In the genomic region with DNA sequence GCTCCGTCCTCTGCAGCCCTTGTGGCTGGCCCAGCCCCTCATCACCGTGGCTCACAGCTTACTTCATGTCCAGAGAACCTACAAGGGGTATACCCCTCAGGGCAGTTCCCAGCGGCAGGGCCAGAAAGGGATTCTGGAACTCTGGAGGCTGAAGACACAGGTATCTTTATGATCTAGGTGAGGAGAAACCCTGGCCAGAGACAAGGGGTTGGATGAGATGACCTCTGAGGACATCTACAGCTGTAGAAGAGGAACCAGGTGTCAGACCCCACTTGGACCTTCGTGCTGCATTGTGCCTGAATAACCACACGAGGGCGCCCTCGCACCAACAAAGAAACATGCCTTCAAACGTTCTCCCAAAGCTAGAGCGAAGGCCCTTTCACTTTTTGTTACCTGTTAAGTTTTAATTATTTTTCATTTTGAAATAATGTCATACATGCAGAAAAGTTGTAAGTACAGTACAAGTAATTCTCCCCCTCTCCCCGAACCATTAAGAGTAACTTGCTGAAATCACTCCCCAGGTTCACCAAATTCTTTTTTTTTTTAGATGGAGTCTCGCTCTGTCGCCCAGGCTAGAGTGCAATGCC, we compare ENCODE assay signal across 8 cellular contexts.
DNase-seq lines count a peak whose midpoint lies in the region; ATAC-seq and TF ChIP-seq lines count a peak whose summit lies in the region.

No MANE protein-coding gene starts in this region.

- in situ Hi-C loops in SK-MEL-5 (cut with HindIII; ENCODE audit: low pct_unique_long_range_greater_than_20kb, low sequenced_read_pairs): no loop called here

- ATAC-seq in GM21717 (IDR thresholded peaks at IDR 0.05; ENCODE audit: unreplicated experiment): no peak

- H3K4me1 ChIP-seq in Karpas-422 (ENCODE audit: low read length): peaks cover 42% of the 10 kb centered on the region
- H3K4me1 ChIP-seq in uterus: no peaks in the 10 kb centered on the region

- H3K36me3 ChIP-seq in Karpas-422 (ENCODE audit: insufficient read depth, low read length): no peaks in the 10 kb centered on the region
- no peaks in the 10 kb centered on the region for H3K36me3 ChIP-seq in uterus

- H3K27me3 ChIP-seq in Karpas-422 (ENCODE audit: low read length): no peaks in the 10 kb centered on the region
- H3K27me3 ChIP-seq in uterus: no peaks in the 10 kb centered on the region

- no peak overlapping the region for H3K4me2 ChIP-seq in Karpas-422 (ENCODE audit: low read depth, low read length, poor library complexity, severe bottlenecking)

- no peaks in the 10 kb centered on the region for H3K9me2 ChIP-seq in Karpas-422 (replicated peaks; ENCODE audit: insufficient read depth, low read length)

- no peaks in the 10 kb centered on the region for H3K79me2 ChIP-seq in Karpas-422 (ENCODE audit: low read length)

- H3K27ac ChIP-seq in Karpas-422 (ENCODE audit: low read length) (no peak overlapping the region), uterus (no peak overlapping the region)

- DNase-seq in DMS53 treated with DMSO at 0.1 percent for 48 hours (lab: John Stamatoyannopoulos, UW; ENCODE audit: unreplicated experiment) (peak; percentile 7), Karpas-422 (peak; percentile 89), SK-MEL-5 (ENCODE audit: low read depth, low spot score) (peak; percentile 72), globus pallidus (ENCODE audit: low spot score) (peak; percentile 53), posterior cingulate gyrus (peak in 8 of 10 donors; percentile 59 to 94 (median 68)), uterus (peak; percentile 70 to 74)
- DNase-seq in activated gamma-delta T cell treated with anti-CD3 and anti-CD28 coated beads, Interleukin-2, amount 50 U/mL, for 16 hours (ENCODE audit: low read depth): peak; percentile 61

- TF ChIP-seq CTCF in uterus (IDR thresholded peaks at IDR 0.05): peak; percentile 90 to 93 (median 92)

- no peak overlapping the region for H3K4me3 ChIP-seq in Karpas-422 (ENCODE audit: low read length)
- no peak overlapping the region for H3K4me3 ChIP-seq in uterus

- TF ChIP-seq POLR2A in uterus (IDR thresholded peaks at IDR 0.05): no peak

- H4K20me1 ChIP-seq in Karpas-422 (ENCODE audit: insufficient read depth, low read depth, low read length): no peaks in the 10 kb centered on the region

- no peak overlapping the region for H3K9ac ChIP-seq in Karpas-422 (ENCODE audit: low read length)

- H3K9me3 ChIP-seq in Karpas-422 (ENCODE audit: low read length) (no peaks in the 10 kb centered on the region), uterus (no peaks in the 10 kb centered on the region)

- intact Hi-C loops in posterior cingulate gyrus (cut with DNase I): loop anchor here (2.0 kb wide), 3 partner anchors 356 to 890 kb away; no protein-coding TSS in a partner anchor
- intact Hi-C loops in uterus (cut with DNase I; ENCODE audit: low total_unique reads): loop anchor here (5.0 kb wide), 1 partner anchor 356 kb away; no protein-coding TSS in a partner anchor

- no peak overlapping the region for H2AFZ ChIP-seq in Karpas-422 (ENCODE audit: low read length)

Comparison
In these comparisons a context has a peak if more than half of its experiments do, and no peak if none do; other contexts are left out.
1. DNase-seq: peak in every context shown above with its lines; median percentile 89 in Karpas-422; 72 in SK-MEL-5; 72 in uterus; 68 in posterior cingulate gyrus; 61 in activated gamma-delta T cell treated with anti-CD3 and anti-CD28 coated beads, Interleukin-2, amount 50 U/mL, for 16 hours; 53 in globus pallidus; 7 in DMS53 treated with DMSO at 0.1 percent for 48 hours.